ENCODE assay signal across 28 cellular contexts in the genomic region with DNA sequence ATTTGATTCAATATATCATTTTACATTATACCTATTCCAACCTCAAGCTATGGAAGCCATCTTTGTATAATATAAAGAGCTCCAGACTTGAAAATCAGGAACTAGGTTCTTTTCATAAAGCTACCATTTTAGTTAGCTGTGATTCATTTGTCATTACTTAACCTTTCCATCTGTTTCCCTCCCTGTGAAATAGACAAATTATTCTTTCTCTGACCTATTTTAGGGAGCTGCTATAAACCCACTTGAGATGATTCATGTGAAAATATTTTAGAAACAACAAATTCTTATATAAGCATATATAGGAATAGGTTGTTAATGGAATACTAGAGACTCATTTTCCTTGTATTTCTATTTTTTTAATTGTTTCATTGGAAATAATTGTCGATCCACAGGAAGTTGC.
DNase-seq lines count a peak whose midpoint lies in the region; ATAC-seq and TF ChIP-seq lines count a peak whose summit lies in the region.
"Had no signal": no experiment of that assay in that cellular context is flagged by ENCODE, and none has a peak within 500 bp of the region (broad histone marks: within the 10 kb centered on the region; RNA-seq: fewer than 3 reads in every experiment).

No MANE protein-coding gene starts in this region.

- DNase-seq in AG08395 (ENCODE audit: low spot score) (peak; percentile 21), GM03348 (ENCODE audit: low spot score) (peak; percentile 36), MV-4-11 (lab: John Stamatoyannopoulos, UW) (peak; percentile 55), foreskin melanocyte (peak; percentile 19), NCI-H187 (lab: John Stamatoyannopoulos, UW) (no peak), MM.1S (no peak)
- DNase-seq: 8988T; ACHN; AML-193; CD4-positive, alpha-beta T cell; COR-L47; DMS53; GF-D8; KG1; MG63; NCI-H1048; NCI-H1417; NCI-H1694; NCI-H2081; NCI-H226; NCI-H510A; NCI-H69; SIG-M5 had no signal

- no peaks in the 10 kb centered on the region for H3K4me1 ChIP-seq in MM.1S (ENCODE audit: low read length)
- H3K4me1 ChIP-seq: BLaER1 treated with 17β-estradiol and CSF1 and Interleukin-3, amounts not matched to agents 10 nM and 100 nM had no signal

- no peak overlapping the region for H3K4me2 ChIP-seq in MM.1S (ENCODE audit: low read depth, low read length)
- H3K4me2 ChIP-seq: BLaER1 treated with 17β-estradiol and CSF1 and Interleukin-3, amounts not matched to agents 10 nM and 100 nM had no signal

- no peak overlapping the region for H2AFZ ChIP-seq in MM.1S (ENCODE audit: low read length)

- H3K27me3 ChIP-seq in MM.1S (replicated peaks; ENCODE audit: insufficient read depth, low read length), result no peaks in the 10 kb centered on the region
- H3K27me3 ChIP-seq: BLaER1 treated with 17β-estradiol and CSF1 and Interleukin-3, amounts not matched to agents 10 nM and 100 nM; MG63 had no signal

- no peak overlapping the region for H3K9ac ChIP-seq in MM.1S (ENCODE audit: low read length)
- H3K9ac ChIP-seq: BLaER1 treated with 17β-estradiol and CSF1 and Interleukin-3, amounts not matched to agents 10 nM and 100 nM had no signal

- no peaks in the 10 kb centered on the region for H3K9me2 ChIP-seq in MM.1S (replicated peaks; ENCODE audit: insufficient read depth, low read length)

- H3K36me3 ChIP-seq in MM.1S (replicated peaks; ENCODE audit: insufficient read depth, low read length), result no peaks in the 10 kb centered on the region
- H3K36me3 ChIP-seq: BLaER1 treated with 17β-estradiol and CSF1 and Interleukin-3, amounts not matched to agents 10 nM and 100 nM; MG63 had no signal

- H4K20me1 ChIP-seq in MM.1S (ENCODE audit: insufficient read depth, low read length), result no peaks in the 10 kb centered on the region
- H4K20me1 ChIP-seq: BLaER1 treated with 17β-estradiol and CSF1 and Interleukin-3, amounts not matched to agents 10 nM and 100 nM had no signal

- H3K79me2 ChIP-seq in MM.1S (ENCODE audit: low read length), result no peaks in the 10 kb centered on the region

- ATAC-seq in GM19395 (IDR thresholded peaks at IDR 0.05; ENCODE audit: unreplicated experiment) (no peak), GM21526 (IDR thresholded peaks at IDR 0.05; ENCODE audit: low FRiP score, unreplicated experiment) (no peak)
- ATAC-seq: Panc1 had no signal

- H3K4me3 ChIP-seq in MM.1S (ENCODE audit: low read length), result no peak overlapping the region
- H3K4me3 ChIP-seq: BLaER1 treated with 17β-estradiol and CSF1 and Interleukin-3, amounts not matched to agents 10 nM and 100 nM; MG63; SK-N-MC had no signal

- TF ChIP-seq CTCF in MM.1S (IDR thresholded peaks at IDR 0.05; ENCODE audit: low read length), result no peak

- H3K27ac ChIP-seq in MM.1S (ENCODE audit: low read length), result no peak overlapping the region
- H3K27ac ChIP-seq: BLaER1 treated with 17β-estradiol and CSF1 and Interleukin-3, amounts not matched to agents 10 nM and 100 nM; SK-N-MC had no signal

- H3K9me3 ChIP-seq in MM.1S (replicated peaks; ENCODE audit: insufficient read depth, low read length), result no peaks in the 10 kb centered on the region
- H3K9me3 ChIP-seq: BLaER1 treated with 17β-estradiol and CSF1 and Interleukin-3, amounts not matched to agents 10 nM and 100 nM; MG63 had no signal

- no peaks in the 10 kb centered on the region for H3F3A ChIP-seq in MM.1S (ENCODE audit: insufficient read depth, low read length)

Comparison
In these comparisons a context has a peak if more than half of its experiments do, and no peak if none do; other contexts are left out.
1. DNase-seq: peak in AG08395 (single experiment), GM03348 (single experiment), MV-4-11 (single experiment) and foreskin melanocyte (single experiment); none in NCI-H187 (0 of 2) and MM.1S (single experiment).